In the genomic region with DNA sequence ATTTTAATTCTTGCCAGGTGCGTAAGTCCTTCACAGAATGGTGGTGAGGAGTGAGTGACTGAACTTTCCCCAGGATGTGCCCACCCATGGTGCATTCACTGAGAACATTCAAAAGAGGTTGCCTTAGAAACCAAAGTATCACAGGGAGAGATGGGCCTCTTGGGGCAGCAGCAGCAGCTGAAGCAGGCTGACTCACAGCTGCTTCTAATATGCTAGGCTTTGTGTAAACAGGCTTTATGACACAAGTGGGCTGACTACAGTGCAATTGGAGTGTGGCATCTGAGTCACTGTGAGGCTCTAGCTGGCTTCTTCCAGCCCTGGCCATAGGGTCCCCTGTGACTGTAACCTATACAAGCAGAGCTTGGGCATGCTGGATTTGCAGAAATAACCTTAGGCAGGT, we compare ENCODE assay signal across 9 cellular contexts. TPM values are rescaled to one million over a fixed set of nuclear protein-coding genes. Genes with fewer than 3 reads are reported as not detected.
DNase-seq lines count a peak whose midpoint lies in the region; ATAC-seq and TF ChIP-seq lines count a peak whose summit lies in the region.
"Had no signal": no experiment of that assay in that cellular context is flagged by ENCODE, and none has a peak within 500 bp of the region (broad histone marks: within the 10 kb centered on the region; RNA-seq: fewer than 3 reads in every experiment).

No MANE protein-coding gene starts in this region.

- intact Hi-C loops in posterior vena cava (cut with DNase I) = no loop called here
- intact Hi-C loops in activated T-helper 2 cell treated with anti-CD3 and anti-CD28 coated beads, Interferon-gamma antibody, Interleukin-2, Interleukin-4, amounts not matched to agents 10 μg/mL and 5 μg/mL and 100 μg/mL, durations not matched to agents 14 hours and 24 hours and 36 hours (cut with micrococcal nuclease) = no loop called here

- peak; percentile 44 for TF ChIP-seq CTCF in foreskin keratinocyte (conservative IDR thresholded peaks at IDR 0.05)

- ATAC-seq in SK-N-SH treated with all-trans-retinoic acid at 6 μM for 48 hours (peak; percentile 97), foreskin keratinocyte (peak; percentile 97), GM18519 (IDR thresholded peaks at IDR 0.05; ENCODE audit: low FRiP score, unreplicated experiment) (no peak), HG02610 (IDR thresholded peaks at IDR 0.05; ENCODE audit: unreplicated experiment) (no peak)

- no peaks in the 10 kb centered on the region for H3K4me1 ChIP-seq in foreskin keratinocyte

- H3K4me3 Mint-ChIP-seq in activated T-helper 2 cell treated with anti-CD3 and anti-CD28 coated beads, Interferon-gamma antibody, Interleukin-2, Interleukin-4, amounts not matched to agents 10 μg/mL and 5 μg/mL and 100 μg/mL, durations not matched to agents 14 hours and 24 hours and 36 hours (ENCODE audit: low read depth) = no peak overlapping the region

- H3K27me3 Mint-ChIP-seq in activated T-helper 2 cell treated with anti-CD3 and anti-CD28 coated beads, Interferon-gamma antibody, Interleukin-2, Interleukin-4, amounts not matched to agents 10 μg/mL and 5 μg/mL and 100 μg/mL, durations not matched to agents 14 hours and 24 hours and 36 hours (ENCODE audit: low read depth) = peaks cover 4% of the 10 kb centered on the region

- no peaks in the 10 kb centered on the region for H3K9me3 Mint-ChIP-seq in activated T-helper 2 cell treated with anti-CD3 and anti-CD28 coated beads, Interferon-gamma antibody, Interleukin-2, Interleukin-4, amounts not matched to agents 10 μg/mL and 5 μg/mL and 100 μg/mL, durations not matched to agents 14 hours and 24 hours and 36 hours

- H3K36me3 Mint-ChIP-seq in activated T-helper 2 cell treated with anti-CD3 and anti-CD28 coated beads, Interferon-gamma antibody, Interleukin-2, Interleukin-4, amounts not matched to agents 10 μg/mL and 5 μg/mL and 100 μg/mL, durations not matched to agents 14 hours and 24 hours and 36 hours (ENCODE audit: low read depth) = no peaks in the 10 kb centered on the region

- DNase-seq in ELF-1 (ENCODE audit: low read depth, low spot score) (peak; percentile 65), NCI-H1105 treated with DMSO at 0.1 percent for 48 hours (lab: John Stamatoyannopoulos, UW) (peak; percentile 85), foreskin keratinocyte (peak; percentile 73 to 80), posterior vena cava (ENCODE audit: low spot score) (peak; percentile 77)
- DNase-seq in activated T-helper 2 cell treated with anti-CD3 and anti-CD28 coated beads, Interferon-gamma antibody, Interleukin-2, Interleukin-4, amounts not matched to agents 10 μg/mL and 5 μg/mL and 100 μg/mL, durations not matched to agents 14 hours and 24 hours and 36 hours (ENCODE audit: low spot score) = no peak

- H3K27ac ChIP-seq in foreskin keratinocyte = no peak overlapping the region

- no peaks in the 10 kb centered on the region for H3K4me1 Mint-ChIP-seq in activated T-helper 2 cell treated with anti-CD3 and anti-CD28 coated beads, Interferon-gamma antibody, Interleukin-2, Interleukin-4, amounts not matched to agents 10 μg/mL and 5 μg/mL and 100 μg/mL, durations not matched to agents 14 hours and 24 hours and 36 hours (ENCODE audit: low read depth)

- no peak overlapping the region for H3K27ac Mint-ChIP-seq in activated T-helper 2 cell treated with anti-CD3 and anti-CD28 coated beads, Interferon-gamma antibody, Interleukin-2, Interleukin-4, amounts not matched to agents 10 μg/mL and 5 μg/mL and 100 μg/mL, durations not matched to agents 14 hours and 24 hours and 36 hours

- no peaks in the 10 kb centered on the region for H3K27me3 ChIP-seq in foreskin keratinocyte

TF ChIP-seq in SK-N-SH treated with all-trans-retinoic acid at 6 μM for 48 hours, 23 proteins besides CTCF, POLR2A, EP300 and RAD21:
- peak; percentile 53; the same call in 1 of the 2 replicates for TF ChIP-seq TCF4 (CRISPR knock-in tag; IDR thresholded peaks at IDR 0.05; ENCODE audit: borderline replicate concordance)
- TF ChIP-seq ZC3H10 (CRISPR knock-in tag; IDR thresholded peaks at IDR 0.05) = no peak
- no peak for TF ChIP-seq ARNTL (CRISPR knock-in tag; IDR thresholded peaks at IDR 0.05; ENCODE audit: borderline replicate concordance, low read depth)
- TF ChIP-seq RARB (CRISPR knock-in tag; IDR thresholded peaks at IDR 0.05) = no peak
TF ChIP-seq in SK-N-SH treated with all-trans-retinoic acid at 6 μM for 48 hours: peak in this region for 1.

RNA-seq across cellular contexts. Expression of gene PIGP, which starts 12.6 kb away (rescaled TPM):
- 19.1 and 21.9 TPM in 2 replicates for total RNA-seq in foreskin keratinocyte
- polyA plus RNA-seq in foreskin keratinocyte = 30.3 and 30.9 TPM in 2 replicates
- total RNA-seq in posterior vena cava = 10 to 100 TPM; 23.7 to 28.9 TPM
- 20.6 and 23.7 TPM in 2 replicates for total RNA-seq in activated T-helper 2 cell treated with anti-CD3 and anti-CD28 coated beads, Interferon-gamma antibody, Interleukin-2, Interleukin-4, amounts not matched to agents 10 μg/mL and 5 μg/mL and 100 μg/mL, durations not matched to agents 14 hours and 24 hours and 36 hours

RNA-seq across cellular contexts. Expression of gene TTC3, which starts 12.8 kb away (rescaled TPM):
- total RNA-seq in foreskin keratinocyte (60.8 and 72.0 TPM in 2 replicates), posterior vena cava (100 to 1,000 TPM in 1 of 2 donors, 10 to 100 TPM in 1; 98.4 to 123 TPM)
- polyA plus RNA-seq in foreskin keratinocyte = 10.2 and 10.4 TPM in 2 replicates
- 60.9 and 66.8 TPM in 2 replicates for total RNA-seq in activated T-helper 2 cell treated with anti-CD3 and anti-CD28 coated beads, Interferon-gamma antibody, Interleukin-2, Interleukin-4, amounts not matched to agents 10 μg/mL and 5 μg/mL and 100 μg/mL, durations not matched to agents 14 hours and 24 hours and 36 hours

RNA-seq across cellular contexts. Expression of gene RIPPLY3, which starts 53.8 kb away (rescaled TPM):
- total RNA-seq in foreskin keratinocyte = 0.78 and 0.88 TPM in 2 replicates
- polyA plus RNA-seq in foreskin keratinocyte = 0.53 and 0.56 TPM in 2 replicates
- total RNA-seq in posterior vena cava = not detected
- total RNA-seq in activated T-helper 2 cell treated with anti-CD3 and anti-CD28 coated beads, Interferon-gamma antibody, Interleukin-2, Interleukin-4, amounts not matched to agents 10 μg/mL and 5 μg/mL and 100 μg/mL, durations not matched to agents 14 hours and 24 hours and 36 hours = 0.21 TPM in 1 of 2 replicates, not detected in the other
- total RNA-seq: T-helper 1 cell treated with Interleukin-12 subunit alpha and Interleukin-12 subunit beta and Interleukin-4 antibody, amounts not matched to agents 30 ng/mL and 1 ng/mL, for 36 hours had no signal

Comparison
In these comparisons a context has a peak if more than half of its experiments do, and no peak if none do; other contexts are left out.
1. ATAC-seq: peak in SK-N-SH treated with all-trans-retinoic acid at 6 μM for 48 hours (single experiment) and foreskin keratinocyte (single experiment); none in GM18519 (single experiment) and HG02610 (single experiment).